In genomic region chr10:59181668-59182067, GRCh38 we compare ENCODE assay signal across 8 cellular contexts. TPM values are rescaled to one million over a fixed set of nuclear protein-coding genes. Genes with fewer than 3 reads are reported as not detected.
DNase-seq lines count a peak whose midpoint lies in the region; ATAC-seq and TF ChIP-seq lines count a peak whose summit lies in the region.

No MANE protein-coding gene starts in this region.

- H3K36me3 ChIP-seq in spleen: no peaks in the 10 kb centered on the region

- peak; percentile 6 for DNase-seq in ELF-1 (ENCODE audit: low read depth, low spot score)
- DNase-seq in HFFc6: peak; percentile 46
- peak; percentile 27 for DNase-seq in NCI-H345 treated with DMSO at 0.1 percent for 48 hours (lab: John Stamatoyannopoulos, UW; ENCODE audit: unreplicated experiment)
- peak; percentile 68 for DNase-seq in cerebellar cortex (ENCODE audit: low spot score)
- peak; percentile 90 for DNase-seq in medulla oblongata (ENCODE audit: extremely low spot score)
- no peak for DNase-seq in stimulated activated naive CD4-positive, alpha-beta T cell (lab: John Stamatoyannopoulos, UW)
- no peak for DNase-seq in spleen

- H3K4me3 ChIP-seq in spleen: no peak overlapping the region

- H3K27ac ChIP-seq in spleen: no peak overlapping the region

- peaks cover 4% of the 10 kb centered on the region for H3K9me3 Mint-ChIP-seq in HFFc6

- H3K4me1 Mint-ChIP-seq in HFFc6 (ENCODE audit: low read depth): peaks cover 8% of the 10 kb centered on the region

- no peak overlapping the region for H3K4me3 Mint-ChIP-seq in HFFc6

- peaks cover 0 to 22% (median 12%) of the 10 kb centered on the region in 7 donors for H3K27me3 ChIP-seq in spleen (replicated peaks in 1 of 7)

- TF ChIP-seq CTCF in HFFc6 (IDR thresholded peaks at IDR 0.05) (peak; percentile 76), spleen (IDR thresholded peaks at IDR 0.05 in 8 of 11, conservative IDR thresholded peaks at IDR 0.05 in 3 of 11) (peak in 4 of 11 experiments; percentile 12 to 35 (median 17))

- peaks cover 5% of the 10 kb centered on the region; the same call in 1 of the 2 replicates for H3K36me3 Mint-ChIP-seq in HFFc6 (ENCODE audit: low read depth)

- peaks cover 3% of the 10 kb centered on the region; the same call in 1 of the 2 replicates for H3K27me3 Mint-ChIP-seq in HFFc6 (ENCODE audit: insufficient read depth)

- H3K27ac Mint-ChIP-seq in HFFc6: no peak overlapping the region

- peaks cover 0 to 4% (median 0%) of the 10 kb centered on the region in 8 donors for H3K9me3 ChIP-seq in spleen

- WGBS in spleen, 5 donors: 21 to 34% (median 29%) methylated on average over 2 of the region's 2 CpGs

- TF ChIP-seq POLR2A in spleen (IDR thresholded peaks at IDR 0.05): no peak

- no peak for ATAC-seq in GM21515 (IDR thresholded peaks at IDR 0.05; ENCODE audit: unreplicated experiment)

- H3K4me1 ChIP-seq in spleen: peaks cover 0 to 8% (median 2%) of the 10 kb centered on the region in 6 donors

- intact Hi-C loops in spleen (cut with DNase I; ENCODE audit: low total_unique reads): no loop called here

RNA-seq across cellular contexts. Expression of gene PHYHIPL, which starts 5.2 kb away (rescaled TPM):
- not detected for total RNA-seq in HFFc6 (2021; fragmentation: NEBNext Ultra II Directional; extraction: Animal tissue kit (Norgen Biotek cat#: 25700))
- not detected for total RNA-seq in spleen
- under 1 TPM in 2 of 3 donors, not detected in 1; 0.03 to 0.04 TPM for polyA plus RNA-seq in spleen

Comparison
In these comparisons a context has a peak if more than half of its experiments do, and no peak if none do; other contexts are left out.
1. DNase-seq: peak in ELF-1 (single experiment), HFFc6 (single experiment), NCI-H345 treated with DMSO at 0.1 percent for 48 hours (single experiment), cerebellar cortex (single experiment) and medulla oblongata (single experiment); none in stimulated activated naive CD4-positive, alpha-beta T cell (0 of 6) and spleen (single experiment).